8 cellular contexts compared by ENCODE assay signal in the genomic region with DNA sequence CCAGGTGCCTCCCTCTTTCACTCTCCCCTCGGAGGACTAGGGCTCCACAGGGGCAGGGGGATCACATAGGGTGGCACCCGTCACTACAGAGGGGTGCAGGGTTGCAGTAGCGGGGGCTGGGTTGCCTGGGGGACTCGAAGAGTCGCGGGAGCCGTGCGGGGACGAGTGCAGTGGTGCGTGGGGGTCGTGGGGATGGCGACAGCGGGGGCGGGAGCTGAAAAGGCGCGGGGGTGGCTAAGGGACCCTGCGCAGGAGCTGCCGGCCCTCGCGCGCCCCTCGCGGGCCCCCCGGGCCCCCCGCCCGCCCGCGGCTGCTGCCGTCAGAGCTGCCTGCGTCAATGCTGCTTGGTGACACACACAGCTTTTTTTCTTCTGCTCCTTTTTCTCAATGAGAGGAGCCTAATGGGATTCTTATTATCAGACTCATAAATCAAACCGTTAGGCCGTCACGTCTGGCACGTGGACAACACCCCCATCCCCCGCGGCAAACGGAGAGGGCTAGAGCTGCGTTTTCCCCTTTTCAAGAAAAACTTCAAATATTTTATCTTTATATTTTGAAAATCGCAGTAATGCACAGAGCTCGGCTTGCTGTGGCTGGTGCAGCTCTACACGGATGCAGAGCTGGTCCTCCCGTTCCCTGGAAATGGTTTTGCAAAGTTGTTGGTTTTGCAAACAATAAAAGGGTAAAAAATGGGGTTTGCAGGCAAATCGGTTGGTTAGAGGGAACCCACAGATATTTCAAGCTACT.
DNase-seq lines count a peak whose midpoint lies in the region; ATAC-seq lines count a peak whose summit lies in the region.

No MANE protein-coding gene starts in this region.

- peak; percentile 76 for DNase-seq in EL
- peak; percentile 83 for DNase-seq in RPMI7951 (ENCODE audit: low read depth)
- DNase-seq in globus pallidus (ENCODE audit: low spot score): peak; percentile 64
- peak; percentile 22 for DNase-seq in pons (ENCODE audit: low spot score)
- no peak for DNase-seq in CD1c-positive myeloid dendritic cell (ENCODE audit: extremely low spot score)

- ATAC-seq in GM21360 (IDR thresholded peaks at IDR 0.05; ENCODE audit: unreplicated experiment): no peak
- ATAC-seq in GM19035 (IDR thresholded peaks at IDR 0.05; ENCODE audit: unreplicated experiment): no peak
- ATAC-seq in GM21529 (IDR thresholded peaks at IDR 0.05; ENCODE audit: unreplicated experiment): no peak
